ENCODE assay signal across 2 cellular contexts in genomic region chr10:97648557-97649404, GRCh38.
TF ChIP-seq lines count a peak whose summit lies in the region.

No MANE protein-coding gene starts in this region.

TF ChIP-seq in SK-N-SH treated with all-trans-retinoic acid at 6 μM for 48 hours, 23 proteins besides CTCF, POLR2A, EP300 and RAD21:
- TF ChIP-seq TOX (CRISPR knock-in tag; IDR thresholded peaks at IDR 0.05; ENCODE audit: borderline replicate concordance) (no peak), TSHZ2 (CRISPR knock-in tag; IDR thresholded peaks at IDR 0.05) (no peak), ARNTL (CRISPR knock-in tag; IDR thresholded peaks at IDR 0.05; ENCODE audit: borderline replicate concordance, low read depth) (no peak), ZFP30 (CRISPR knock-in tag; IDR thresholded peaks at IDR 0.05) (no peak), ZC3H10 (CRISPR knock-in tag; IDR thresholded peaks at IDR 0.05) (no peak), ZNF8 (CRISPR knock-in tag; IDR thresholded peaks at IDR 0.05) (no peak), GLIS3 (CRISPR knock-in tag; IDR thresholded peaks at IDR 0.05) (no peak), ZNF70 (CRISPR knock-in tag; IDR thresholded peaks at IDR 0.05) (no peak), PPARA (CRISPR knock-in tag; IDR thresholded peaks at IDR 0.05; ENCODE audit: borderline replicate concordance) (no peak), CSDC2 (CRISPR knock-in tag; IDR thresholded peaks at IDR 0.05) (no peak), RARB (CRISPR knock-in tag; IDR thresholded peaks at IDR 0.05) (no peak), OSR1 (CRISPR knock-in tag; IDR thresholded peaks at IDR 0.05) (no peak), CSRNP3 (CRISPR knock-in tag; IDR thresholded peaks at IDR 0.05) (no peak), ZNF565 (CRISPR knock-in tag; conservative IDR thresholded peaks at IDR 0.05; ENCODE audit: low read depth) (no peak)
- TF ChIP-seq, protein P1, sequence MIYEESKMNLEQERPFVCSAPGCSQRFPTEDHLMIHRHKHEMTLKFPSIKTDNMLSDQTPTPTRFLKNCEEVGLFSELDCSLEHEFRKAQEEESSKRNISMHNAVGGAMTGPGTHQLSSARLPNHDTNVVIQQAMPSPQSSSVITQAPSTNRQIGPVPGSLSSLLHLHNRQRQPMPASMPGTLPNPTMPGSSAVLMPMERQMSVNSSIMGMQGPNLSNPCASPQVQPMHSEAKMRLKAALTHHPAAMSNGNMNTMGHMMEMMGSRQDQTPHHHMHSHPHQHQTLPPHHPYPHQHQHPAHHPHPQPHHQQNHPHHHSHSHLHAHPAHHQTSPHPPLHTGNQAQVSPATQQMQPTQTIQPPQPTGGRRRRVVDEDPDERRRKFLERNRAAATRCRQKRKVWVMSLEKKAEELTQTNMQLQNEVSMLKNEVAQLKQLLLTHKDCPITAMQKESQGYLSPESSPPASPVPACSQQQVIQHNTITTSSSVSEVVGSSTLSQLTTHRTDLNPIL (CRISPR knock-in tag; IDR thresholded peaks at IDR 0.05; ENCODE audit: low read depth), result no peak

TF ChIP-seq in HepG2, 621 proteins besides CTCF, POLR2A, EP300 and RAD21:
- peak; percentile 62 for TF ChIP-seq FOSL2 (CRISPR knock-in tag; IDR thresholded peaks at IDR 0.05)
- TF ChIP-seq, protein P2, sequence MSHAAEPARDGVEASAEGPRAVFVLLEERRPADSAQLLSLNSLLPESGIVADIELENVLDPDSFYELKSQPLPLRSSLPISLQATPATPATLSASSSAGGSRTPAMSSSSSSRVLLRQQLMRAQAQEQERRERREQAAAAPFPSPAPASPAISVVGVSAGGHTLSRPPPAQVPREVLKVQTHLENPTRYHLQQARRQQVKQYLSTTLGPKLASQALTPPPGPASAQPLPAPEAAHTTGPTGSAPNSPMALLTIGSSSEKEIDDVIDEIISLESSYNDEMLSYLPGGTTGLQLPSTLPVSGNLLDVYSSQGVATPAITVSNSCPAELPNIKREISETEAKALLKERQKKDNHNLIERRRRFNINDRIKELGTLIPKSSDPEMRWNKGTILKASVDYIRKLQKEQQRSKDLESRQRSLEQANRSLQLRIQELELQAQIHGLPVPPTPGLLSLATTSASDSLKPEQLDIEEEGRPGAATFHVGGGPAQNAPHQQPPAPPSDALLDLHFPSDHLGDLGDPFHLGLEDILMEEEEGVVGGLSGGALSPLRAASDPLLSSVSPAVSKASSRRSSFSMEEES (CRISPR knock-in tag; IDR thresholded peaks at IDR 0.05), result peak; percentile 81
- TF ChIP-seq ZNF17 (CRISPR knock-in tag; IDR thresholded peaks at IDR 0.05), result no peak
- TF ChIP-seq HMGXB4 (CRISPR knock-in tag; IDR thresholded peaks at IDR 0.05; ENCODE audit: borderline replicate concordance in 1 of 2, low read depth in 1 of 2), result no peak
